11 cellular contexts compared by ENCODE assay signal in genomic region chr17:40323317-40323716, GRCh38. TPM values are rescaled to one million over a fixed set of nuclear protein-coding genes. Genes with fewer than 3 reads are reported as not detected.
A peak's percentile ranks its signal among the peaks of the same experiment; 100 is the strongest.
DNase-seq lines count a peak whose midpoint lies in the region; ATAC-seq and TF ChIP-seq lines count a peak whose summit lies in the region.
"Had no signal": no experiment of that assay in that cellular context is flagged by ENCODE, and none has a peak within 500 bp of the region (broad histone marks: within the 10 kb centered on the region; RNA-seq: fewer than 3 reads in every experiment).

No MANE protein-coding gene starts in this region.

- CTCF ChIA-PET in activated naive CD4-positive, alpha-beta T cell treated with anti-CD3 and anti-CD28 coated beads, Interleukin-2, amount 10 ng/mL, durations not matched to agents 7 days and 5 days (lab: Charles Lee) = interaction anchor here (0.9 to 1.6 kb wide), 4 partner anchors 14 to 210 kb away, joined by 3 to 6 read pairs (median 4); no protein-coding TSS in a partner anchor

- peak overlapping the region; percentile 91 for H3K9ac ChIP-seq in adipocyte (ENCODE audit: low read length)

- peak overlapping the region; percentile 93 to 96 (median 96) for H3K27ac ChIP-seq in upper lobe of left lung

- no peaks in the 10 kb centered on the region for H3K27me3 Mint-ChIP-seq in activated naive CD4-positive, alpha-beta T cell treated with anti-CD3 and anti-CD28 coated beads, Interleukin-2, amount 10 ng/mL, durations not matched to agents 7 days and 5 days

- H3K27me3 ChIP-seq in adipocyte (replicated peaks; ENCODE audit: control insufficient read depth, insufficient read depth, low read length) (no peaks in the 10 kb centered on the region), mononuclear cell (ENCODE audit: insufficient read depth, low read length) (no peaks in the 10 kb centered on the region), upper lobe of left lung (no peaks in the 10 kb centered on the region)

- no peak for DNase-seq in activated naive CD4-positive, alpha-beta T cell treated with anti-CD3 and anti-CD28 coated beads, Interleukin-2, amount 10 ng/mL, durations not matched to agents 7 days and 5 days
- DNase-seq in activated naive CD4-positive, alpha-beta T cell treated with Interleukin-2 at 50 U/mL for 16 hours = no peak
- DNase-seq in adipocyte (ENCODE audit: low read depth) (no peak), upper lobe of left lung (no peak), NCI-H526 (lab: John Stamatoyannopoulos, UW) (no peak), NAMALWA (ENCODE audit: low spot score) (no peak), Ammon's horn (ENCODE audit: low spot score) (no peak)
- DNase-seq: Caco-2 had no signal

- H3K36me3 Mint-ChIP-seq in activated naive CD4-positive, alpha-beta T cell treated with anti-CD3 and anti-CD28 coated beads, Interleukin-2, amount 10 ng/mL, durations not matched to agents 7 days and 5 days = peaks cover 37% of the 10 kb centered on the region

- TF ChIP-seq POLR2A in upper lobe of left lung (IDR thresholded peaks at IDR 0.05) = no peak

- WGBS in upper lobe of left lung, 2 donors = 27 to 42% methylated on average over 3 of the region's 3 CpGs

- peak overlapping the region; percentile 91 for H3K27ac Mint-ChIP-seq in activated naive CD4-positive, alpha-beta T cell treated with anti-CD3 and anti-CD28 coated beads, Interleukin-2, amount 10 ng/mL, durations not matched to agents 7 days and 5 days

- H3K4me3 Mint-ChIP-seq in activated naive CD4-positive, alpha-beta T cell treated with anti-CD3 and anti-CD28 coated beads, Interleukin-2, amount 10 ng/mL, durations not matched to agents 7 days and 5 days = peak overlapping the region; percentile 94

- peaks cover 80% of the 10 kb centered on the region for H3K4me1 Mint-ChIP-seq in activated naive CD4-positive, alpha-beta T cell treated with anti-CD3 and anti-CD28 coated beads, Interleukin-2, amount 10 ng/mL, durations not matched to agents 7 days and 5 days

- no peak for TF ChIP-seq CTCF in upper lobe of left lung (IDR thresholded peaks at IDR 0.05)

- H3K9me3 Mint-ChIP-seq in activated naive CD4-positive, alpha-beta T cell treated with anti-CD3 and anti-CD28 coated beads, Interleukin-2, amount 10 ng/mL, durations not matched to agents 7 days and 5 days = no peaks in the 10 kb centered on the region

- ATAC-seq in upper lobe of left lung (ENCODE audit: low FRiP score in 2 of 2) = no peak
- ATAC-seq: left colon had no signal

- H3K9me3 ChIP-seq in adipocyte (ENCODE audit: control insufficient read depth, low read length) = no peaks in the 10 kb centered on the region
- H3K9me3 ChIP-seq in mononuclear cell (ENCODE audit: low read depth, low read length) = no peaks in the 10 kb centered on the region
- H3K9me3 ChIP-seq in upper lobe of left lung = no peaks in the 10 kb centered on the region
- H3K9me3 ChIP-seq: Caco-2, HAP-1 had no signal

- H3K36me3 ChIP-seq in adipocyte (ENCODE audit: control insufficient read depth, insufficient read depth, low read length, severe bottlenecking) (no peaks in the 10 kb centered on the region), upper lobe of left lung (no peaks in the 10 kb centered on the region)

- H3K4me3 ChIP-seq in adipocyte (ENCODE audit: low read length) (peak overlapping the region; percentile 71), mononuclear cell (ENCODE audit: low read length) (peak overlapping the region; percentile 98), upper lobe of left lung (peak overlapping the region in 3 of 4 donors; percentile 82 to 92 (median 83))
- H3K4me3 ChIP-seq: HAP-1 had no signal

- H3K4me1 ChIP-seq in adipocyte (ENCODE audit: control insufficient read depth, insufficient read depth, low read length) = peaks cover 80% of the 10 kb centered on the region
- peaks cover 91% of the 10 kb centered on the region for H3K4me1 ChIP-seq in mononuclear cell (ENCODE audit: insufficient read depth, low read length)
- H3K4me1 ChIP-seq in upper lobe of left lung = peaks cover 95 to 99% (median 97%) of the 10 kb centered on the region in 4 donors

- TF ChIP-seq EP300 in upper lobe of left lung (IDR thresholded peaks at IDR 0.05) = no peak

RNA-seq across cellular contexts. Expression of gene RARA, which starts 14.3 kb away (rescaled TPM):
- total RNA-seq in mononuclear cell = 67.9 TPM
- total RNA-seq in upper lobe of left lung = 10 to 100 TPM; 45.7 to 95.6 (median 85.9) TPM

RNA-seq across cellular contexts. Expression of gene CDC6, which starts 35.6 kb away (rescaled TPM):
- total RNA-seq in mononuclear cell (0.21 TPM), upper lobe of left lung (1 to 10 TPM; 1.1 to 5.1 (median 2.3) TPM)

RNA-seq across cellular contexts. Expression of gene GJD3, which starts 41.2 kb away (rescaled TPM):
- total RNA-seq in mononuclear cell (0.21 TPM), upper lobe of left lung (1 to 10 TPM in 4 of 6 donors, not detected in 2; 1.7 to 8.4 (median 4.5) TPM)
- total RNA-seq: Caco-2 had no signal
